In genomic region chr3:112086018-112086854, GRCh38 we compare ENCODE assay signal across 8 cellular contexts. TPM values are rescaled to one million over a fixed set of nuclear protein-coding genes. Genes with fewer than 3 reads are reported as not detected.
DNase-seq lines count a peak whose midpoint lies in the region; ATAC-seq, FAIRE-seq and TF ChIP-seq lines count a peak whose summit lies in the region.

Gene C3orf52 (plus strand): TSS chr3:112086389. CDS start chr3:112086408, 19 bp downstream.

- no peak for ATAC-seq in GM18858 (IDR thresholded peaks at IDR 0.05; ENCODE audit: unreplicated experiment)

- in situ Hi-C loops in astrocyte of the cerebellum (cut with HindIII; ENCODE audit: low sequenced_read_pairs): no loop called here

- peak; percentile 74 for TF ChIP-seq POLR2A in H54 (IDR thresholded peaks at IDR 0.05; ENCODE audit: low read depth, low read length)

- DNase-seq in ELF-1 (ENCODE audit: low read depth, low spot score) (peak; percentile 94), H54 (ENCODE audit: insufficient read length, low spot score) (peak; percentile 87), M059J (ENCODE audit: low read depth) (peak; percentile 88), T-helper 2 cell (peak; percentile 23 to 48 (median 32)), astrocyte of the cerebellum (ENCODE audit: low read depth) (peak; percentile 41), hepatic stellate cell (ENCODE audit: low spot score) (peak; percentile 90), putamen (ENCODE audit: low spot score) (peak; percentile 11)

- TF ChIP-seq CTCF in astrocyte of the cerebellum (IDR thresholded peaks at IDR 0.05; ENCODE audit: low read depth, low read length, missing control alignments): no peak

- peak; percentile 58 for FAIRE-seq in H54 (lab: Jason Lieb, UNC)

- peak within 1 kb of the TSS; percentile 69 for H3K4me3 ChIP-seq in astrocyte of the cerebellum (ENCODE audit: low read depth, low read length)

RNA-seq across cellular contexts. Expression of gene C3orf52, which starts in this region (rescaled TPM):
- 10.9 and 12.6 TPM in 2 replicates for total RNA-seq in M059J (2014; rRNA removed; shearing (Covaris generic))

Comparison
In these comparisons a context has a peak if more than half of its experiments do, and no peak if none do; other contexts are left out.
1. DNase-seq: peak in every context shown above with its lines; median percentile 94 in ELF-1; 90 in hepatic stellate cell; 88 in M059J; 87 in H54; 41 in astrocyte of the cerebellum; 32 in T-helper 2 cell; 11 in putamen.